2 cellular contexts compared by ENCODE assay signal in the genomic region with DNA sequence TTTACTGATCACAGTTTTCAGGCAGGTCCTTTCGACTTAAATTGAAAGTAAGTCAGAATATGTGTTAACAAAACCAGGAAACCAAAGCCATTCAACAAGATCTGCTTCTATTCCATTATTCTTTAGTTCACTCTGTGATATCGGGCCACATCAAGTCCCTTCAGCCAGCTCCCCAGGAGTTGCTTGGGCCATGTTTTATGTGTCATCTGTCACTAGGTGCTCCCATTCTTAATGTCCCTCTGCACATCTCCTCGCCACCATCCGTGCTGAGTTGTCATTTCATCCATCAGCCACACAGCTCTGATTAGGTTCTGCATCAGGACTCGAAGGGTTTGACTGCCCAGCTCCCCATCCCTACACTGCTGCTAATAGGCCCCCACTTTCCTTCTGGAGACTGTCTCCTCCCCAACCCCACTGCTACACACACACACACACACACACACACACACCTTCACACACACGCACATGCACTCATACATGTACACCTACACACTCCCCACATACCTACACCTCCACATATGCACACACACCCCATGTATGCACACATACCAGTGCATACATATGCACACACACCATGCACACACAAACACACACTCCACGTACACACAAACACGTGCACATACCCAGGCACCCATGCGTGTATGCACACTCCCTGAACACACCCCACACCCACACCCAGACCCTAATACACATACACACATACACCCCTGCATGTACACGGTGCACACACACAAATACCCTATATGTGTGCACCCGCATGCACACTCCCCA.
TF ChIP-seq lines count a peak whose summit lies in the region.

No MANE protein-coding gene starts in this region.

TF ChIP-seq in HEK293, 187 proteins besides CTCF, POLR2A, EP300 and RAD21:
- TF ChIP-seq SP2 (tag by site-specific recombination; IDR thresholded peaks at IDR 0.05) (no peak), ZNF777 (tag by site-specific recombination; IDR thresholded peaks at IDR 0.05; ENCODE audit: borderline replicate concordance) (0 out of 2 replicates have a peak, but pooled peaks have one; percentile 15), SCRT1 (tag by site-specific recombination; IDR thresholded peaks at IDR 0.05; ENCODE audit: borderline replicate concordance) (no peak), ZNF664 (tag by site-specific recombination; IDR thresholded peaks at IDR 0.05) (no peak), ZNF747 (tag by site-specific recombination; IDR thresholded peaks at IDR 0.05) (no peak), ZBTB1 (tag by site-specific recombination; IDR thresholded peaks at IDR 0.05) (no peak), ZFHX2 (tag by site-specific recombination; conservative IDR thresholded peaks at IDR 0.05) (peak; percentile 31; the same call in 1 of the 2 replicates), ZNF169 (tag by site-specific recombination; IDR thresholded peaks at IDR 0.05) (no peak), ZBTB17 (tag by site-specific recombination; IDR thresholded peaks at IDR 0.05) (no peak)
- TF ChIP-seq, protein P1, sequence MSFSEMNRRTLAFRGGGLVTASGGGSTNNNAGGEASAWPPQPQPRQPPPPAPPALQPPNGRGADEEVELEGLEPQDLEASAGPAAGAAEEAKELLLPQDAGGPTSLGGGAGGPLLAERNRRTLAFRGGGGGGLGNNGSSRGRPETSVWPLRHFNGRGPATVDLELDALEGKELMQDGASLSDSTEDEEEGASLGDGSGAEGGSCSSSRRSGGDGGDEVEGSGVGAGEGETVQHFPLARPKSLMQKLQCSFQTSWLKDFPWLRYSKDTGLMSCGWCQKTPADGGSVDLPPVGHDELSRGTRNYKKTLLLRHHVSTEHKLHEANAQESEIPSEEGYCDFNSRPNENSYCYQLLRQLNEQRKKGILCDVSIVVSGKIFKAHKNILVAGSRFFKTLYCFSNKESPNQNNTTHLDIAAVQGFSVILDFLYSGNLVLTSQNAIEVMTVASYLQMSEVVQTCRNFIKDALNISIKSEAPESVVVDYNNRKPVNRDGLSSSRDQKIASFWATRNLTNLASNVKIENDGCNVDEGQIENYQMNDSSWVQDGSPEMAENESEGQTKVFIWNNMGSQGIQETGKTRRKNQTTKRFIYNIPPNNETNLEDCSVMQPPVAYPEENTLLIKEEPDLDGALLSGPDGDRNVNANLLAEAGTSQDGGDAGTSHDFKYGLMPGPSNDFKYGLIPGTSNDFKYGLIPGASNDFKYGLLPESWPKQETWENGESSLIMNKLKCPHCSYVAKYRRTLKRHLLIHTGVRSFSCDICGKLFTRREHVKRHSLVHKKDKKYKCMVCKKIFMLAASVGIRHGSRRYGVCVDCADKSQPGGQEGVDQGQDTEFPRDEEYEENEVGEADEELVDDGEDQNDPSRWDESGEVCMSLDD (tag by site-specific recombination; IDR thresholded peaks at IDR 0.05), result no peak

TF ChIP-seq in K562, 482 proteins besides CTCF, POLR2A, EP300 and RAD21:
- TF ChIP-seq, protein P2, sequence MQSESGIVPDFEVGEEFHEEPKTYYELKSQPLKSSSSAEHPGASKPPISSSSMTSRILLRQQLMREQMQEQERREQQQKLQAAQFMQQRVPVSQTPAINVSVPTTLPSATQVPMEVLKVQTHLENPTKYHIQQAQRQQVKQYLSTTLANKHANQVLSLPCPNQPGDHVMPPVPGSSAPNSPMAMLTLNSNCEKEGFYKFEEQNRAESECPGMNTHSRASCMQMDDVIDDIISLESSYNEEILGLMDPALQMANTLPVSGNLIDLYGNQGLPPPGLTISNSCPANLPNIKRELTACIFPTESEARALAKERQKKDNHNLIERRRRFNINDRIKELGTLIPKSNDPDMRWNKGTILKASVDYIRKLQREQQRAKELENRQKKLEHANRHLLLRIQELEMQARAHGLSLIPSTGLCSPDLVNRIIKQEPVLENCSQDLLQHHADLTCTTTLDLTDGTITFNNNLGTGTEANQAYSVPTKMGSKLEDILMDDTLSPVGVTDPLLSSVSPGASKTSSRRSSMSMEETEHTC (IDR thresholded peaks at IDR 0.05), result no peak
- TF ChIP-seq KDM1A (IDR thresholded peaks at IDR 0.05), result 0 out of 4 replicates have a peak, but pooled peaks of 1 of the 2 experiments have one; percentile 32
- TF ChIP-seq, protein P3, sequence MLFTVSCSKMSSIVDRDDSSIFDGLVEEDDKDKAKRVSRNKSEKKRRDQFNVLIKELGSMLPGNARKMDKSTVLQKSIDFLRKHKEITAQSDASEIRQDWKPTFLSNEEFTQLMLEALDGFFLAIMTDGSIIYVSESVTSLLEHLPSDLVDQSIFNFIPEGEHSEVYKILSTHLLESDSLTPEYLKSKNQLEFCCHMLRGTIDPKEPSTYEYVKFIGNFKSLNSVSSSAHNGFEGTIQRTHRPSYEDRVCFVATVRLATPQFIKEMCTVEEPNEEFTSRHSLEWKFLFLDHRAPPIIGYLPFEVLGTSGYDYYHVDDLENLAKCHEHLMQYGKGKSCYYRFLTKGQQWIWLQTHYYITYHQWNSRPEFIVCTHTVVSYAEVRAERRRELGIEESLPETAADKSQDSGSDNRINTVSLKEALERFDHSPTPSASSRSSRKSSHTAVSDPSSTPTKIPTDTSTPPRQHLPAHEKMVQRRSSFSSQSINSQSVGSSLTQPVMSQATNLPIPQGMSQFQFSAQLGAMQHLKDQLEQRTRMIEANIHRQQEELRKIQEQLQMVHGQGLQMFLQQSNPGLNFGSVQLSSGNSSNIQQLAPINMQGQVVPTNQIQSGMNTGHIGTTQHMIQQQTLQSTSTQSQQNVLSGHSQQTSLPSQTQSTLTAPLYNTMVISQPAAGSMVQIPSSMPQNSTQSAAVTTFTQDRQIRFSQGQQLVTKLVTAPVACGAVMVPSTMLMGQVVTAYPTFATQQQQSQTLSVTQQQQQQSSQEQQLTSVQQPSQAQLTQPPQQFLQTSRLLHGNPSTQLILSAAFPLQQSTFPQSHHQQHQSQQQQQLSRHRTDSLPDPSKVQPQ (CRISPR knock-in tag; IDR thresholded peaks at IDR 0.05; ENCODE audit: borderline replicate concordance), result no peak
- TF ChIP-seq RFX5 (IDR thresholded peaks at IDR 0.05; ENCODE audit: low read depth, low read length), result peak; percentile 62; the same call in 1 of the 2 replicates
